28 cellular contexts compared by ENCODE assay signal in genomic region chr1:220255204-220255603, GRCh38. TPM values are rescaled to one million over a fixed set of nuclear protein-coding genes. Genes with fewer than 3 reads are reported as not detected.
DNase-seq lines count a peak whose midpoint lies in the region; ATAC-seq, FAIRE-seq and TF ChIP-seq lines count a peak whose summit lies in the region.
"Had no signal": no experiment of that assay in that cellular context is flagged by ENCODE, and none has a peak within 500 bp of the region (broad histone marks: within the 10 kb centered on the region; RNA-seq: fewer than 3 reads in every experiment).

No MANE protein-coding gene starts in this region.

- no peaks in the 10 kb centered on the region for H3K27me3 ChIP-seq in GM12878 (replicated peaks in 1 of 2; ENCODE audit: control insufficient read depth in 2 of 2, insufficient read depth in 2 of 2, low read length in 1 of 2)
- no peaks in the 10 kb centered on the region for H3K27me3 ChIP-seq in WERI-Rb-1 (ENCODE audit: insufficient read depth, low read depth, severe bottlenecking)
- H3K27me3 ChIP-seq: SJSA1 had no signal

- in situ Hi-C loops in GM12878 (cut with MboI): no loop called here

- ATAC-seq in activated CD8-positive, alpha-beta T cell treated with anti-CD3 and anti-CD28 coated beads for 36 hours: no peak
- no peak for ATAC-seq in activated CD8-positive, alpha-beta T cell treated with anti-CD3 and anti-CD28 coated beads, Interleukin-2, amount 10 ng/mL, durations not matched to agents 7 days and 5 days
- peak; percentile 67 for ATAC-seq in GM21717 (IDR thresholded peaks at IDR 0.05; ENCODE audit: unreplicated experiment)
- ATAC-seq in GM12878: 0 out of 3 replicates have a peak, but pooled peaks have one; percentile 16
- no peak for ATAC-seq in naive B cell (ENCODE audit: low read depth in 2 of 2)
- ATAC-seq in activated T-cell treated with anti-CD3 and anti-CD28 coated beads, Interleukin-2, amount 50 U/mL, for 72 hours (replicated peaks in 1 of 2): no peak

- CTCF ChIA-PET in activated CD8-positive, alpha-beta T cell treated with anti-CD3 and anti-CD28 coated beads for 36 hours (lab: Charles Lee): no interaction called here
- CTCF ChIA-PET in activated CD8-positive, alpha-beta T cell treated with anti-CD3 and anti-CD28 coated beads, Interleukin-2, amount 10 ng/mL, durations not matched to agents 7 days and 5 days (lab: Charles Lee): no interaction called here
- CTCF ChIA-PET in GM12878 (lab: Yijun Ruan, JAX): interaction anchor here (1.0 to 1.3 kb wide), 2 partner anchors 13 to 15 kb away, joined by 3 read pairs; no protein-coding TSS in a partner anchor

- TF ChIP-seq POLR2A in GM12878 (IDR thresholded peaks at IDR 0.05; ENCODE audit: low read depth, low read length): no peak

- RAD21 ChIA-PET in GM12878 (lab: Charles Lee; ENCODE audit: unreplicated experiment): interaction anchor here (0.7 kb wide), 1 partner anchor 30 kb away, joined by 3 read pairs; no protein-coding TSS in a partner anchor

- no peak overlapping the region for H2AFZ ChIP-seq in GM12878 (ENCODE audit: control insufficient read depth, low read depth, low read length)

- BruUV-seq in GM12878 (replicated peaks; lab: Mats Ljungman, UMichigan): no TSS peak

- TF ChIP-seq CTCF in activated CD8-positive, alpha-beta T cell treated with anti-CD3 and anti-CD28 coated beads for 36 hours (IDR thresholded peaks at IDR 0.05): no peak
- TF ChIP-seq CTCF in GM12878 (IDR thresholded peaks at IDR 0.05 in 2 of 3, conservative IDR thresholded peaks at IDR 0.05 in 1 of 3; ENCODE audit: control insufficient read depth in 2 of 3, extremely low read depth in 1 of 3, insufficient read depth in 1 of 3, low read depth in 3 of 3, low read length in 3 of 3) (no peak), WERI-Rb-1 (IDR thresholded peaks at IDR 0.05; ENCODE audit: low read depth, low read length) (no peak)

- H4K20me1 ChIP-seq in GM12878 (ENCODE audit: control insufficient read depth, insufficient read depth): no peaks in the 10 kb centered on the region

- intact Hi-C loops in activated CD8-positive, alpha-beta T cell treated with anti-CD3 and anti-CD28 coated beads for 36 hours (cut with micrococcal nuclease): no loop called here
- intact Hi-C loops in GM12878 (cut with micrococcal nuclease; ENCODE audit: unreplicated experiment): no loop called here

- H3K4me3 Mint-ChIP-seq in activated CD8-positive, alpha-beta T cell treated with anti-CD3 and anti-CD28 coated beads for 36 hours: no peak overlapping the region
- no peak overlapping the region for H3K4me3 Mint-ChIP-seq in activated CD8-positive, alpha-beta T cell treated with anti-CD3 and anti-CD28 coated beads, Interleukin-2, amount 10 ng/mL, durations not matched to agents 7 days and 5 days
- H3K4me3 Mint-ChIP-seq in naive B cell: peak overlapping the region in 1 of 8 donors; percentile 12
- H3K4me3 Mint-ChIP-seq in activated T-cell treated with anti-CD3 and anti-CD28 coated beads, Interleukin-2, amount 50 U/mL, for 72 hours: no peak overlapping the region
- H3K4me3 Mint-ChIP-seq: HFFc6 had no signal

- H3K36me3 ChIP-seq in GM12878 (ENCODE audit: control insufficient read depth in 2 of 2, insufficient read depth in 2 of 2, low read length in 1 of 2) (peaks cover 8 to 19% of the 10 kb centered on the region in 2 experiments), WERI-Rb-1 (peaks cover 23% of the 10 kb centered on the region)

- H3K9me3 Mint-ChIP-seq in activated CD8-positive, alpha-beta T cell treated with anti-CD3 and anti-CD28 coated beads for 36 hours: peaks cover 49% of the 10 kb centered on the region
- H3K9me3 Mint-ChIP-seq in activated CD8-positive, alpha-beta T cell treated with anti-CD3 and anti-CD28 coated beads, Interleukin-2, amount 10 ng/mL, durations not matched to agents 7 days and 5 days (ENCODE audit: insufficient read depth): peaks cover 20% of the 10 kb centered on the region
- peaks cover 6 to 42% (median 10%) of the 10 kb centered on the region in 7 donors for H3K9me3 Mint-ChIP-seq in naive B cell
- peaks cover 17 to 23% of the 10 kb centered on the region in 2 donors for H3K9me3 Mint-ChIP-seq in activated T-cell treated with anti-CD3 and anti-CD28 coated beads, Interleukin-2, amount 50 U/mL, for 72 hours

- no peak for TF ChIP-seq EP300 in GM12878 (IDR thresholded peaks at IDR 0.05; ENCODE audit: borderline replicate concordance in 1 of 2, control insufficient read depth in 1 of 2, low read depth in 2 of 2, low read length in 2 of 2)

- peaks cover 39% of the 10 kb centered on the region for H3K4me1 Mint-ChIP-seq in activated CD8-positive, alpha-beta T cell treated with anti-CD3 and anti-CD28 coated beads for 36 hours (ENCODE audit: low read depth)
- peaks cover 17% of the 10 kb centered on the region for H3K4me1 Mint-ChIP-seq in activated CD8-positive, alpha-beta T cell treated with anti-CD3 and anti-CD28 coated beads, Interleukin-2, amount 10 ng/mL, durations not matched to agents 7 days and 5 days (ENCODE audit: low read depth)
- H3K4me1 Mint-ChIP-seq in naive B cell: peaks cover 56 to 84% (median 75%) of the 10 kb centered on the region in 3 donors
- H3K4me1 Mint-ChIP-seq in activated T-cell treated with anti-CD3 and anti-CD28 coated beads, Interleukin-2, amount 50 U/mL, for 72 hours (ENCODE audit: low read depth): peaks cover 33% of the 10 kb centered on the region

- peaks cover 82% of the 10 kb centered on the region for H3K36me3 Mint-ChIP-seq in activated CD8-positive, alpha-beta T cell treated with anti-CD3 and anti-CD28 coated beads for 36 hours (ENCODE audit: low read depth)
- H3K36me3 Mint-ChIP-seq in activated CD8-positive, alpha-beta T cell treated with anti-CD3 and anti-CD28 coated beads, Interleukin-2, amount 10 ng/mL, durations not matched to agents 7 days and 5 days (ENCODE audit: low read depth): peaks cover 78% of the 10 kb centered on the region
- peaks cover 19 to 47% of the 10 kb centered on the region in 2 donors for H3K36me3 Mint-ChIP-seq in naive B cell
- H3K36me3 Mint-ChIP-seq in activated T-cell treated with anti-CD3 and anti-CD28 coated beads, Interleukin-2, amount 50 U/mL, for 72 hours (ENCODE audit: insufficient read depth in 2 of 2): peaks cover 39 to 82% of the 10 kb centered on the region in 2 donors

- SMC1A ChIA-PET in GM12878 (lab: Charles Lee; ENCODE audit: uncharacterized antibody, unreplicated experiment): interaction anchor here (2.7 kb wide), 1 partner anchor 15 kb away, joined by 11 read pairs; no protein-coding TSS in a partner anchor

- FAIRE-seq in GM12878 (lab: Jason Lieb, UNC): no peak
- FAIRE-seq: D721Med, HTR-8/SVneo, RCC 7860 had no signal

- no peaks in the 10 kb centered on the region for H3K4me1 ChIP-seq in GM12878 (ENCODE audit: control insufficient read depth, insufficient read depth, low read length)
- H3K4me1 ChIP-seq: SJSA1 had no signal

- POLR2A ChIA-PET in activated CD8-positive, alpha-beta T cell treated with anti-CD3 and anti-CD28 coated beads for 36 hours (lab: Charles Lee): no interaction called here
- POLR2A ChIA-PET in activated CD8-positive, alpha-beta T cell treated with anti-CD3 and anti-CD28 coated beads, Interleukin-2, amount 10 ng/mL, durations not matched to agents 7 days and 5 days (lab: Charles Lee): no interaction called here
- POLR2A ChIA-PET in GM12878 (lab: Charles Lee): no interaction called here

- H3K4me3 ChIP-seq in GM12878: no peak overlapping the region
- no peak overlapping the region for H3K4me3 ChIP-seq in WERI-Rb-1 (ENCODE audit: low read depth, low read length)
- H3K4me3 ChIP-seq: SJSA1 had no signal

- H3K4me2 ChIP-seq in GM12878 (ENCODE audit: control insufficient read depth, insufficient read depth): no peak overlapping the region

- no peak for DNase-seq in activated CD8-positive, alpha-beta T cell treated with anti-CD3 and anti-CD28 coated beads for 36 hours
- no peak for DNase-seq in activated CD8-positive, alpha-beta T cell treated with anti-CD3 and anti-CD28 coated beads, Interleukin-2, amount 10 ng/mL, durations not matched to agents 7 days and 5 days
- DNase-seq in GM12878 (ENCODE audit: low read depth, low spot score) (no peak), naive B cell (no peak), DMS79 treated with DMSO at 0.1 percent for 48 hours (lab: John Stamatoyannopoulos, UW) (no peak), WERI-Rb-1 (no peak)
- no peak for DNase-seq in activated T-cell treated with anti-CD3 and anti-CD28 coated beads, Interleukin-2, amount 50 U/mL, for 72 hours
- DNase-seq: 8988T; EL; GF-D8; H7; HFFc6; IMR-90; MV-4-11; NCI-H1694; NCI-H2081; NCI-H2171; NCI-H345; NCI-H524; NCI-H774; NK-92 treated with Interleukin-12 subunit alpha and Interleukin-12 subunit beta, amount 100 ng/mL, for 24 hours; OCI-M1 had no signal

- H3K27ac ChIP-seq in GM12878 (ENCODE audit: control insufficient read depth, insufficient read depth): no peak overlapping the region
- H3K27ac ChIP-seq in WERI-Rb-1: no peak overlapping the region
- H3K27ac ChIP-seq: C4-2B, SJSA1 had no signal

- no peak for TF ChIP-seq RAD21 in GM12878 (IDR thresholded peaks at IDR 0.05; ENCODE audit: insufficient read depth, low read depth, low read length)

- H3K27ac Mint-ChIP-seq in activated CD8-positive, alpha-beta T cell treated with anti-CD3 and anti-CD28 coated beads for 36 hours: peak overlapping the region; percentile 32
- no peak overlapping the region for H3K27ac Mint-ChIP-seq in activated CD8-positive, alpha-beta T cell treated with anti-CD3 and anti-CD28 coated beads, Interleukin-2, amount 10 ng/mL, durations not matched to agents 7 days and 5 days
- H3K27ac Mint-ChIP-seq in naive B cell: peak overlapping the region in 5 of 6 donors; percentile 3 to 87 (median 73)
- no peak overlapping the region for H3K27ac Mint-ChIP-seq in activated T-cell treated with anti-CD3 and anti-CD28 coated beads, Interleukin-2, amount 50 U/mL, for 72 hours
- H3K27ac Mint-ChIP-seq: HFFc6 had no signal

- peaks cover 28% of the 10 kb centered on the region for H3K9me3 ChIP-seq in GM12878 (replicated peaks; ENCODE audit: control insufficient read depth, insufficient read depth, low read length)
- peaks cover under 1% of the 10 kb centered on the region for H3K9me3 ChIP-seq in WERI-Rb-1 (ENCODE audit: severe bottlenecking)
- H3K9me3 ChIP-seq: SJSA1 had no signal

- no peaks in the 10 kb centered on the region for H3K27me3 Mint-ChIP-seq in activated CD8-positive, alpha-beta T cell treated with anti-CD3 and anti-CD28 coated beads for 36 hours
- H3K27me3 Mint-ChIP-seq in activated CD8-positive, alpha-beta T cell treated with anti-CD3 and anti-CD28 coated beads, Interleukin-2, amount 10 ng/mL, durations not matched to agents 7 days and 5 days (ENCODE audit: low read depth): no peaks in the 10 kb centered on the region
- no peaks in the 10 kb centered on the region for H3K27me3 Mint-ChIP-seq in naive B cell
- H3K27me3 Mint-ChIP-seq in activated T-cell treated with anti-CD3 and anti-CD28 coated beads, Interleukin-2, amount 50 U/mL, for 72 hours (ENCODE audit: low read depth): no peaks in the 10 kb centered on the region

- WGBS in GM12878 (ENCODE audit: insufficient coverage, insufficient replicate concordance, low lambda C conversion rate, missing lambda C conversion rate): 4% methylated on average over 1 of the region's 1 CpG

- no peak overlapping the region for H3K9ac ChIP-seq in GM12878 (ENCODE audit: control insufficient read depth, insufficient read depth, low read length)

- peaks cover 16% of the 10 kb centered on the region for H3K79me2 ChIP-seq in GM12878 (ENCODE audit: control insufficient read depth, insufficient read depth, low read length)

RNA-seq across cellular contexts. Expression of gene RAB3GAP2, which starts 17.0 kb away (rescaled TPM):
- 10 to 100 TPM; 50.6 to 53.5 TPM for total RNA-seq in activated CD8-positive, alpha-beta T cell treated with anti-CD3 and anti-CD28 coated beads for 36 hours
- 10 to 100 TPM; 46.1 to 52.3 TPM for total RNA-seq in activated CD8-positive, alpha-beta T cell treated with anti-CD3 and anti-CD28 coated beads, Interleukin-2, amount 10 ng/mL, durations not matched to agents 7 days and 5 days
- 140 and 143 TPM in 2 replicates for total RNA-seq in GM12878 (2013; cell fraction: nucleolus; rRNA removed)
- total RNA-seq in GM12878 (2014; rRNA removed) (27.7 and 30.9 TPM in 2 replicates), GM12878 (2014; rRNA removed; fragmentation: Illumina TruSeq; extraction: Trizol) (33.9 and 38.1 TPM in 2 replicates), GM12878 (2021) (44.2 and 51.1 TPM in 2 replicates)
- 15.7 TPM for polyA plus RNA-seq in GM12878 (2011; ENCODE audit: low read depth)
- polyA plus RNA-seq in GM12878 (2011; rRNA removed) (43.5 and 52.0 TPM in 2 replicates), GM12878 (2014; fragmentation: Illumina TruSeq; extraction: Trizol) (30.7 and 36.4 TPM in 2 replicates), GM12878 (2014; fragmentation: Nextera tagmentation; extraction: Ambion mirVana) (10 to 100 TPM; 11.9 to 15.6 TPM), GM12878 (2014; rRNA removed) (16.8 and 19.1 TPM in 2 replicates), GM12878 (2016; fragmentation: Nextera tagmentation; extraction: Ambion mirVana) (10 to 100 TPM; 20.7 to 21.2 TPM), naive B cell (ENCODE audit: low read depth in 6 of 6) (10 to 100 TPM; 21.3 to 39.5 (median 24.6) TPM)
- 19.2 and 24.5 TPM in 2 replicates for polyA plus RNA-seq in GM12878 (2011; cell fraction: cytosol; rRNA removed)
- polyA plus RNA-seq in GM12878 (2011; cell fraction: nucleus; rRNA removed): 33.8 and 41.1 TPM in 2 replicates
- polyA plus RNA-seq in GM12878 (2012): 20.2 and 24.9 TPM in 2 replicates
- polyA minus RNA-seq in GM12878 (2011; rRNA and poly(A)+ RNA removed): 134 and 203 TPM in 2 replicates
- 18.8 and 31.0 TPM in 2 replicates for polyA minus RNA-seq in GM12878 (2011; cell fraction: cytosol; rRNA and poly(A)+ RNA removed)
- polyA minus RNA-seq in GM12878 (2011; cell fraction: nucleus; rRNA and poly(A)+ RNA removed): 29.0 and 41.9 TPM in 2 replicates
- total RNA-seq in activated T-cell treated with anti-CD3 and anti-CD28 coated beads, Interleukin-2, amount 50 U/mL, for 72 hours: 10 to 100 TPM; 62.9 to 66.0 TPM

Comparison
In these comparisons a context has a peak if more than half of its experiments do, and no peak if none do; other contexts are left out.
1. H3K27ac Mint-ChIP-seq: peak in activated CD8-positive, alpha-beta T cell treated with anti-CD3 and anti-CD28 coated beads for 36 hours (single experiment) and naive B cell (5 of 6); none in activated CD8-positive, alpha-beta T cell treated with anti-CD3 and anti-CD28 coated beads, Interleukin-2, amount 10 ng/mL, durations not matched to agents 7 days and 5 days (single experiment) and activated T-cell treated with anti-CD3 and anti-CD28 coated beads, Interleukin-2, amount 50 U/mL, for 72 hours (single experiment).
2. ATAC-seq: peak in GM21717 (single experiment) and GM12878 (single experiment); none in activated CD8-positive, alpha-beta T cell treated with anti-CD3 and anti-CD28 coated beads for 36 hours (single experiment), activated CD8-positive, alpha-beta T cell treated with anti-CD3 and anti-CD28 coated beads, Interleukin-2, amount 10 ng/mL, durations not matched to agents 7 days and 5 days (single experiment), naive B cell (0 of 2) and activated T-cell treated with anti-CD3 and anti-CD28 coated beads, Interleukin-2, amount 50 U/mL, for 72 hours (0 of 2).